9 cellular contexts compared by ENCODE assay signal in genomic region chrX:37871626-37872302, GRCh38. TPM values are rescaled to one million over a fixed set of nuclear protein-coding genes. Genes with fewer than 3 reads are reported as not detected.
DNase-seq lines count a peak whose midpoint lies in the region; ATAC-seq, FAIRE-seq and TF ChIP-seq lines count a peak whose summit lies in the region.
"Had no signal": no experiment of that assay in that cellular context is flagged by ENCODE, and none has a peak within 500 bp of the region (broad histone marks: within the 10 kb centered on the region; RNA-seq: fewer than 3 reads in every experiment).

No MANE protein-coding gene starts in this region.

- H3K27ac Mint-ChIP-seq in astrocyte (ENCODE audit: unreplicated experiment): peak overlapping the region; percentile 70

- no peak for TF ChIP-seq POLR2A in thyroid gland (IDR thresholded peaks at IDR 0.05)

- peak overlapping the region; percentile 78 for H3K27ac ChIP-seq in astrocyte (ENCODE audit: low read depth, low read length)
- no peak overlapping the region for H3K27ac ChIP-seq in left lung
- no peak overlapping the region for H3K27ac ChIP-seq in neuronal stem cell (replicated peaks; ENCODE audit: low read length)
- no peak overlapping the region for H3K27ac ChIP-seq in thyroid gland
- H3K27ac ChIP-seq: KMS-11 had no signal

- H3K4me3 Mint-ChIP-seq in astrocyte (ENCODE audit: unreplicated experiment): no peak overlapping the region

- no peak overlapping the region for H2BK120ac ChIP-seq in neuronal stem cell (ENCODE audit: low read depth, low read length)

- H3K4me1 ChIP-seq in astrocyte (ENCODE audit: insufficient read depth, low read length) (peaks cover 19% of the 10 kb centered on the region), left lung (no peaks in the 10 kb centered on the region), neuronal stem cell (ENCODE audit: control insufficient read depth in 2 of 2, insufficient read depth in 1 of 2, low read depth in 1 of 2, low read length in 2 of 2) (peaks cover 0 to 2% of the 10 kb centered on the region in 2 donors), thyroid gland (no peaks in the 10 kb centered on the region)

- DNase-seq in CMK (ENCODE audit: low read depth) (peak; percentile 1), HPDE6-E6E7 (ENCODE audit: extremely low spot score) (peak; percentile 86), astrocyte (ENCODE audit: low read depth) (peak; percentile 94), left lung (no peak), neuronal stem cell (ENCODE audit: low spot score) (no peak), thyroid gland (no peak)

- H3K27me3 Mint-ChIP-seq in astrocyte (ENCODE audit: low read depth, unreplicated experiment): no peaks in the 10 kb centered on the region

- no peak overlapping the region for H2AK5ac ChIP-seq in neuronal stem cell (ENCODE audit: low read depth, low read length)

- H4K8ac ChIP-seq in neuronal stem cell (ENCODE audit: low read depth, low read length): no peak overlapping the region

- H3K36me3 Mint-ChIP-seq in astrocyte (ENCODE audit: low read depth, unreplicated experiment): no peaks in the 10 kb centered on the region

- H3K9ac ChIP-seq in astrocyte (ENCODE audit: low read length) (peak overlapping the region; percentile 17), neuronal stem cell (ENCODE audit: low read depth, low read length, poor library complexity) (no peak overlapping the region)
- H3K9ac ChIP-seq: KMS-11 had no signal

- H3K9me3 ChIP-seq in astrocyte (ENCODE audit: insufficient read depth, low read depth, low read length) (no peaks in the 10 kb centered on the region), left lung (no peaks in the 10 kb centered on the region), neuronal stem cell (replicated peaks in 1 of 2; ENCODE audit: control insufficient read depth in 2 of 2, insufficient read depth in 1 of 2, low read depth in 1 of 2, low read length in 2 of 2) (no peaks in the 10 kb centered on the region), thyroid gland (no peaks in the 10 kb centered on the region)

- no peak overlapping the region for H4K91ac ChIP-seq in neuronal stem cell (ENCODE audit: low read depth, low read length, poor library complexity)

- H2BK12ac ChIP-seq in neuronal stem cell (ENCODE audit: low read length): no peak overlapping the region

- FAIRE-seq in astrocyte (lab: Jason Lieb, UNC): peak; percentile 100

- H3K23ac ChIP-seq in neuronal stem cell (ENCODE audit: low read depth, low read length, poor library complexity): no peak overlapping the region

- peak; percentile 62 for ATAC-seq in left lung
- ATAC-seq in HG03378 (IDR thresholded peaks at IDR 0.05; ENCODE audit: unreplicated experiment): no peak
- no peak for ATAC-seq in GM18498 (IDR thresholded peaks at IDR 0.05; ENCODE audit: unreplicated experiment)

- no peaks in the 10 kb centered on the region for H3K27me3 ChIP-seq in astrocyte (ENCODE audit: insufficient read depth, low read length)
- H3K27me3 ChIP-seq in left lung: no peaks in the 10 kb centered on the region
- no peaks in the 10 kb centered on the region for H3K27me3 ChIP-seq in neuronal stem cell (ENCODE audit: control insufficient read depth in 3 of 3, insufficient read depth in 3 of 3, low read depth in 1 of 3, low read length in 3 of 3)
- H3K27me3 ChIP-seq in thyroid gland: no peaks in the 10 kb centered on the region

- H2AFZ ChIP-seq in astrocyte (ENCODE audit: low read depth, low read length): no peak overlapping the region
- H2AFZ ChIP-seq in neuronal stem cell (ENCODE audit: low read length): no peak overlapping the region

- H3K4me1 Mint-ChIP-seq in astrocyte (ENCODE audit: low read depth, unreplicated experiment): peaks cover 26% of the 10 kb centered on the region

- H3K4ac ChIP-seq in neuronal stem cell (ENCODE audit: low read length): no peak overlapping the region

- H3K18ac ChIP-seq in neuronal stem cell (ENCODE audit: low read length): no peak overlapping the region

- H3K79me1 ChIP-seq in neuronal stem cell (ENCODE audit: low read depth, low read length): no peaks in the 10 kb centered on the region

- no peaks in the 10 kb centered on the region for H3K9me3 Mint-ChIP-seq in astrocyte (ENCODE audit: unreplicated experiment)

- no peak overlapping the region for H3K14ac ChIP-seq in neuronal stem cell (ENCODE audit: low read length)

- TF ChIP-seq CTCF in astrocyte (IDR thresholded peaks at IDR 0.05; ENCODE audit: insufficient read depth, low read depth, low read length) (no peak), left lung (IDR thresholded peaks at IDR 0.05) (no peak), thyroid gland (IDR thresholded peaks at IDR 0.05) (no peak)

- H3K4me3 ChIP-seq in astrocyte (ENCODE audit: insufficient read depth, low read depth, low read length) (no peak overlapping the region), left lung (no peak overlapping the region), neuronal stem cell (ENCODE audit: low read length in 2 of 2) (no peak overlapping the region), thyroid gland (replicated peaks in 1 of 3) (no peak overlapping the region)

- no peak overlapping the region for H2BK5ac ChIP-seq in neuronal stem cell (ENCODE audit: low read length)

- no CpG with 5 or more reads among the region's 4 CpGs for WGBS in neuronal stem cell (ENCODE audit: extremely low coverage in 2 of 2, insufficient read length in 2 of 2, insufficient replicate concordance in 1 of 2), 2 donors
- WGBS in thyroid gland, 2 donors: 76 to 88% methylated on average over 4 of the region's 4 CpGs

- intact Hi-C loops in left lung (cut with DNase I): no loop called here
- intact Hi-C loops in thyroid gland (cut with DNase I): no loop called here

- H3K4me2 ChIP-seq in astrocyte (ENCODE audit: low read length): peak overlapping the region; percentile 72
- no peak overlapping the region for H3K4me2 ChIP-seq in neuronal stem cell (ENCODE audit: insufficient read depth, low read length, poor library complexity, severe bottlenecking)
- H3K4me2 ChIP-seq: KMS-11 had no signal

- H3K36me3 ChIP-seq in astrocyte (ENCODE audit: insufficient read depth, low read length) (no peaks in the 10 kb centered on the region), left lung (no peaks in the 10 kb centered on the region), neuronal stem cell (replicated peaks in 1 of 2; ENCODE audit: control insufficient read depth in 2 of 2, insufficient read depth in 2 of 2, low read length in 2 of 2) (no peaks in the 10 kb centered on the region), thyroid gland (no peaks in the 10 kb centered on the region)

- H3K79me2 ChIP-seq in astrocyte (ENCODE audit: insufficient read depth, low read length): no peaks in the 10 kb centered on the region

- no peaks in the 10 kb centered on the region for H4K20me1 ChIP-seq in astrocyte (ENCODE audit: insufficient read depth, low read length)

- H2BK15ac ChIP-seq in neuronal stem cell (ENCODE audit: low read length): no peak overlapping the region

RNA-seq across cellular contexts. Expression of gene DYNLT3, which starts 24.4 kb away (rescaled TPM):
- total RNA-seq in astrocyte (36.5 and 43.1 TPM in 2 replicates), left lung (10 to 100 TPM; 25.9 to 26.4 TPM), thyroid gland (10 to 100 TPM; 23.7 to 42.7 (median 32.5) TPM)
- polyA plus RNA-seq in neuronal stem cell (2013, experiment 1 of 2): 4.7 TPM
- 4.5 TPM for polyA plus RNA-seq in neuronal stem cell (2013, experiment 2 of 2)

Comparison
In these comparisons a context has a peak if more than half of its experiments do, and no peak if none do; other contexts are left out.
1. DNase-seq: peak in CMK (single experiment), HPDE6-E6E7 (single experiment) and astrocyte (single experiment); none in left lung (0 of 2), neuronal stem cell (single experiment) and thyroid gland (0 of 2).